ENCODE assay signal across 1 cellular context in the genomic region with DNA sequence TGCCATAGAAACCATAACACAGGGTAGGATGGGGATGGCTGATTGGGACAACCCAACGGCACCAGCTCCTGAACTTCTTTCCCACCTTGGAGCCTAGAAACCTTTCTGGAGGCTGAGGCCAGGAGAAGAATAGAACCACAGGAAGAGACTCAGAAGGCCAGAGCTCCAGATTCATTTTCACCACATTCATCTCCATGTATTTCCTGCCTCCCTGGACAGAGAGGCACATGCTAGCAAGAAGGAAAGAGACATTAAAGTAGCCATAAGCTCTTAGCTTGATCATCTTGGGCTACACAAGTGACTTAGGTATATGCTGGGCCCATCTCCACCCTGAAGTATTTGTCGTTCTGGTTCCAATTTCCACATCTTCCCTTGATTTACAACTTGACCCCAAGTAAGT.
TF ChIP-seq lines count a peak whose summit lies in the region.

No MANE protein-coding gene starts in this region.

TF ChIP-seq in IMR-90, 13 proteins besides CTCF, POLR2A, EP300 and RAD21:
- no peak for TF ChIP-seq MAFK (IDR thresholded peaks at IDR 0.05; ENCODE audit: low read depth, low read length)
- TF ChIP-seq BHLHE40 (IDR thresholded peaks at IDR 0.05; ENCODE audit: low read depth, low read length) = no peak
